Comparison of ENCODE assay signal across 26 cellular contexts in genomic region chr14:101865288-101865687, GRCh38.
DNase-seq lines count a peak whose midpoint lies in the region; ATAC-seq, FAIRE-seq and TF ChIP-seq lines count a peak whose summit lies in the region.
"Had no signal": no experiment of that assay in that cellular context is flagged by ENCODE, and none has a peak within 500 bp of the region (broad histone marks: within the 10 kb centered on the region; RNA-seq: fewer than 3 reads in every experiment).

No MANE protein-coding gene starts in this region.

- no peaks in the 10 kb centered on the region for H3K27me3 ChIP-seq in hepatocyte
- H3K27me3 ChIP-seq: left lung, neutrophil, uterus had no signal

- peaks cover 10% of the 10 kb centered on the region for H4K20me1 ChIP-seq in hepatocyte (ENCODE audit: insufficient read depth, poor library complexity, severe bottlenecking)

- H3K36me3 Mint-ChIP-seq in activated naive CD4-positive, alpha-beta T cell treated with anti-CD3 and anti-CD28 coated beads, Interleukin-2, amount 50 U/mL, for 72 hours = peaks cover 4 to 16% of the 10 kb centered on the region in 2 donors

- DNase-seq in activated naive CD4-positive, alpha-beta T cell treated with anti-CD3 and anti-CD28 coated beads, Interleukin-2, amount 50 U/mL, for 72 hours (ENCODE audit: low spot score in 2 of 2) = no peak
- no peak for DNase-seq in activated naive CD4-positive, alpha-beta T cell treated with anti-CD3 and anti-CD28 coated beads, Interleukin-2, amount 50 U/mL, for 16 hours
- DNase-seq in HTR-8/SVneo (ENCODE audit: insufficient read length, low spot score) (no peak), epithelial cell of proximal tubule (ENCODE audit: low read depth) (peak; percentile 74), renal cortical epithelial cell (ENCODE audit: low read depth) (peak; percentile 83), hepatocyte (ENCODE audit: low spot score) (no peak), NCI-H2081 treated with DMSO at 0.1 percent for 48 hours (lab: John Stamatoyannopoulos, UW) (no peak), UCSD-AML1 (lab: John Stamatoyannopoulos, UW; ENCODE audit: unreplicated experiment) (no peak)
- DNase-seq: activated CD4-positive, alpha-beta T cell treated with anti-CD3 and anti-CD28 coated beads, Interleukin-2, amount 50 U/mL, for 1 hour; activated gamma-delta T cell treated with Interleukin-2 at 50 U/mL for 16 hours; DMS53; effector memory CD8-positive, alpha-beta T cell; GOT3; left lung; NCI-H187; NCI-H2227 treated with DMSO at 0.1 percent for 48 hours; NCI-H82; OCI-M1; SIG-M5; stimulated activated CD4-positive, alpha-beta T cell treated with anti-CD3 and anti-CD28 coated beads, Interleukin-12 subunit alpha, Interleukin-12 subunit beta, amount 100 ng/mL, for 4 hours; uterus had no signal

- no peak for TF ChIP-seq CTCF in epithelial cell of proximal tubule (conservative IDR thresholded peaks at IDR 0.05; ENCODE audit: low read depth, low read length)
- no peak for TF ChIP-seq CTCF in hepatocyte (IDR thresholded peaks at IDR 0.05; ENCODE audit: poor library complexity)

- WGBS in hepatocyte (ENCODE audit: low lambda C conversion rate, missing lambda C conversion rate) = 94% methylated on average over 9 of the region's 9 CpGs

- H3K27ac Mint-ChIP-seq in activated naive CD4-positive, alpha-beta T cell treated with anti-CD3 and anti-CD28 coated beads, Interleukin-2, amount 50 U/mL, for 72 hours = peak overlapping the region; percentile 43 to 89

- no peak overlapping the region for H2AFZ ChIP-seq in hepatocyte

- H3K27ac ChIP-seq in hepatocyte = no peak overlapping the region
- H3K27ac ChIP-seq: A549, C4-2B, KMS-11, left lung, neutrophil, uterus had no signal

- no peaks in the 10 kb centered on the region for H3K36me3 ChIP-seq in hepatocyte (replicated peaks; ENCODE audit: insufficient read depth, low read depth)
- H3K36me3 ChIP-seq: uterus had no signal

- peak; percentile 49 for FAIRE-seq in HTR-8/SVneo (lab: Jason Lieb, UNC)
- FAIRE-seq: A549, GM12892 had no signal

- H3K4me1 ChIP-seq in hepatocyte (ENCODE audit: insufficient read depth) = no peaks in the 10 kb centered on the region
- H3K4me1 ChIP-seq: A549, left lung, uterus had no signal

- no peaks in the 10 kb centered on the region for H3K9me3 Mint-ChIP-seq in activated naive CD4-positive, alpha-beta T cell treated with anti-CD3 and anti-CD28 coated beads, Interleukin-2, amount 50 U/mL, for 72 hours
- H3K9me3 Mint-ChIP-seq: effector memory CD8-positive, alpha-beta T cell had no signal

- no peak for ATAC-seq in activated naive CD4-positive, alpha-beta T cell treated with anti-CD3 and anti-CD28 coated beads, Interleukin-2, amount 50 U/mL, for 72 hours
- ATAC-seq: A549; effector memory CD8-positive, alpha-beta T cell; left lung had no signal

- H3K79me2 ChIP-seq in hepatocyte = peaks cover 68% of the 10 kb centered on the region

- H3K4me3 ChIP-seq in epithelial cell of proximal tubule (ENCODE audit: low read depth, low read length) (no peak overlapping the region), hepatocyte (no peak overlapping the region)
- H3K4me3 ChIP-seq: A549, left lung, uterus had no signal

- no peak overlapping the region for H3K4me2 ChIP-seq in hepatocyte
- H3K4me2 ChIP-seq: A549, KMS-11 had no signal

- no peaks in the 10 kb centered on the region for H3K9me2 ChIP-seq in hepatocyte (replicated peaks; ENCODE audit: insufficient read depth)

- no peaks in the 10 kb centered on the region for H3K9me3 ChIP-seq in hepatocyte (ENCODE audit: low read depth)
- H3K9me3 ChIP-seq: A549, left lung, neutrophil, uterus had no signal

Comparison
In these comparisons a context has a peak if more than half of its experiments do, and no peak if none do; other contexts are left out.
1. DNase-seq: peak in epithelial cell of proximal tubule (single experiment) and renal cortical epithelial cell (single experiment); none in activated naive CD4-positive, alpha-beta T cell treated with anti-CD3 and anti-CD28 coated beads, Interleukin-2, amount 50 U/mL, for 72 hours (0 of 2), activated naive CD4-positive, alpha-beta T cell treated with anti-CD3 and anti-CD28 coated beads, Interleukin-2, amount 50 U/mL, for 16 hours (single experiment), HTR-8/SVneo (single experiment), hepatocyte (single experiment), NCI-H2081 treated with DMSO at 0.1 percent for 48 hours (single experiment) and UCSD-AML1 (single experiment).